1 cellular context compared by ENCODE assay signal in genomic region chr2:20532634-20533437, GRCh38.
TF ChIP-seq lines count a peak whose summit lies in the region.

No MANE protein-coding gene starts in this region.

TF ChIP-seq in HepG2, 621 proteins besides CTCF, POLR2A, EP300 and RAD21 (continued from another document and continues in another):
- no peak for TF ChIP-seq MAZ (IDR thresholded peaks at IDR 0.05; ENCODE audit: borderline replicate concordance, low read depth, low read length)
- peak; percentile 52; the same call in 1 of the 2 replicates for TF ChIP-seq MAZ (CRISPR knock-in tag; IDR thresholded peaks at IDR 0.05; ENCODE audit: low read depth)
- 0 out of 2 replicates have a peak, but pooled peaks have one; percentile 60 for TF ChIP-seq ZNF552 (CRISPR knock-in tag; IDR thresholded peaks at IDR 0.05; ENCODE audit: borderline replicate concordance)
- peak; percentile 70 for TF ChIP-seq ZBTB33 (CRISPR knock-in tag; IDR thresholded peaks at IDR 0.05)
- TF ChIP-seq NFE2L1 (CRISPR knock-in tag; IDR thresholded peaks at IDR 0.05; ENCODE audit: borderline replicate concordance): peak; percentile 66; the same call in 1 of the 2 replicates
- TF ChIP-seq ZFP36L2 (CRISPR knock-in tag; IDR thresholded peaks at IDR 0.05): no peak
- TF ChIP-seq PATZ1 (CRISPR knock-in tag; IDR thresholded peaks at IDR 0.05): 0 out of 2 replicates have a peak, but pooled peaks have one; percentile 35
- peak; percentile 90 for TF ChIP-seq ZMYM3 (CRISPR knock-in tag; IDR thresholded peaks at IDR 0.05)
- peak; percentile 60; the same call in 1 of the 2 replicates for TF ChIP-seq FOXO1 (CRISPR knock-in tag; IDR thresholded peaks at IDR 0.05)
- peak; percentile 41; the same call in 1 of the 2 replicates for TF ChIP-seq ARID5B (CRISPR knock-in tag; IDR thresholded peaks at IDR 0.05)
- 0 out of 2 replicates have a peak, but pooled peaks have one; percentile 12 for TF ChIP-seq THAP9 (CRISPR knock-in tag; IDR thresholded peaks at IDR 0.05; ENCODE audit: borderline replicate concordance)
- TF ChIP-seq PTBP1 (IDR thresholded peaks at IDR 0.05; ENCODE audit: low read depth, low read length, poor library complexity, severe bottlenecking): peak; percentile 31
- TF ChIP-seq SSRP1 (CRISPR knock-in tag; IDR thresholded peaks at IDR 0.05): no peak
- TF ChIP-seq ZNF784 (CRISPR knock-in tag; IDR thresholded peaks at IDR 0.05; ENCODE audit: borderline replicate concordance): no peak
- TF ChIP-seq ZNF766 (CRISPR knock-in tag; IDR thresholded peaks at IDR 0.05; ENCODE audit: borderline replicate concordance): no peak
- peak; percentile 70; the same call in 1 of the 2 replicates for TF ChIP-seq ZNF292 (CRISPR knock-in tag; IDR thresholded peaks at IDR 0.05; ENCODE audit: borderline replicate concordance, low read depth)
- no peak for TF ChIP-seq SP140L (CRISPR knock-in tag; IDR thresholded peaks at IDR 0.05; ENCODE audit: borderline replicate concordance)
- TF ChIP-seq HIC2 (CRISPR knock-in tag; IDR thresholded peaks at IDR 0.05; ENCODE audit: low read depth): peak; percentile 33; the same call in 1 of the 2 replicates
- TF ChIP-seq ZNF138 (CRISPR knock-in tag; IDR thresholded peaks at IDR 0.05; ENCODE audit: low read depth): 0 out of 2 replicates have a peak, but pooled peaks have one; percentile 29
- TF ChIP-seq CENPX (CRISPR knock-in tag; IDR thresholded peaks at IDR 0.05): no peak
- TF ChIP-seq MED1 (CRISPR knock-in tag; IDR thresholded peaks at IDR 0.05): peak; percentile 78
- 0 out of 2 replicates have a peak, but pooled peaks have one; percentile 34 for TF ChIP-seq EED (CRISPR knock-in tag; IDR thresholded peaks at IDR 0.05)
- 0 out of 2 replicates have a peak, but pooled peaks have one; percentile 27 for TF ChIP-seq ZNF362 (CRISPR knock-in tag; IDR thresholded peaks at IDR 0.05; ENCODE audit: borderline replicate concordance)
- TF ChIP-seq CEBPG (CRISPR knock-in tag; IDR thresholded peaks at IDR 0.05): 0 out of 2 replicates have a peak, but pooled peaks have one; percentile 3
- peak; percentile 43; the same call in 1 of the 2 replicates for TF ChIP-seq ZNF574 (CRISPR knock-in tag; IDR thresholded peaks at IDR 0.05)
- TF ChIP-seq ZFX (CRISPR knock-in tag; IDR thresholded peaks at IDR 0.05; ENCODE audit: low read depth): peak; percentile 72
- peak; percentile 56; the same call in 1 of the 2 replicates for TF ChIP-seq HNF4G (IDR thresholded peaks at IDR 0.05; ENCODE audit: borderline replicate concordance, low read depth, low read length)
- TF ChIP-seq HNF4G (CRISPR knock-in tag; IDR thresholded peaks at IDR 0.05; ENCODE audit: borderline replicate concordance, low read depth): 0 out of 2 replicates have a peak, but pooled peaks have one; percentile 32
- peak; percentile 35 for TF ChIP-seq FOSL2 (CRISPR knock-in tag; IDR thresholded peaks at IDR 0.05)
- TF ChIP-seq MIER3 (CRISPR knock-in tag; IDR thresholded peaks at IDR 0.05; ENCODE audit: borderline replicate concordance): no peak
- peak; percentile 42; the same call in 1 of the 2 replicates for TF ChIP-seq HINFP (CRISPR knock-in tag; IDR thresholded peaks at IDR 0.05; ENCODE audit: low read depth)
- 0 out of 2 replicates have a peak, but pooled peaks have one; percentile 52 for TF ChIP-seq MEF2D (CRISPR knock-in tag; IDR thresholded peaks at IDR 0.05)
- TF ChIP-seq FOXP4 (CRISPR knock-in tag; IDR thresholded peaks at IDR 0.05): 0 out of 2 replicates have a peak, but pooled peaks have one; percentile 54
